8 cellular contexts compared by ENCODE assay signal in genomic region chr1:148334339-148335130, GRCh38.
A peak's percentile ranks its signal among the peaks of the same experiment; 100 is the strongest.
DNase-seq lines count a peak whose midpoint lies in the region; ATAC-seq and TF ChIP-seq lines count a peak whose summit lies in the region.

No MANE protein-coding gene starts in this region.

- TF ChIP-seq CTCF in WI38 (IDR thresholded peaks at IDR 0.05; ENCODE audit: low read depth, low read length): no peak
- no peak for TF ChIP-seq CTCF in cardiac fibroblast (IDR thresholded peaks at IDR 0.05; ENCODE audit: low read depth, low read length)

- H3K4me3 ChIP-seq in WI38 (ENCODE audit: low read depth, low read length): peak overlapping the region; percentile 55
- peak overlapping the region; percentile 56 to 57 for H3K4me3 ChIP-seq in cardiac fibroblast (replicated peaks in 1 of 2; ENCODE audit: low read depth in 2 of 2, low read length in 2 of 2)

- DNase-seq in NCI-H2107 treated with DMSO at 0.1 percent for 48 hours (lab: John Stamatoyannopoulos, UW; ENCODE audit: unreplicated experiment): peak; percentile 72
- peak; percentile 85 to 95 for DNase-seq in cardiac fibroblast (ENCODE audit: low read depth in 2 of 2)
- DNase-seq in islet precursor cell: peak; percentile 97
- DNase-seq in stimulated activated CD4-positive, alpha-beta T cell treated with anti-CD3 and anti-CD28 coated beads, Interleukin-12 subunit alpha, Interleukin-12 subunit beta, amount 100 ng/mL, for 4 hours: peak; percentile 71
- no peak for DNase-seq in epidermal melanocyte (ENCODE audit: insufficient read length, low spot score)

- ATAC-seq in GM18511 (IDR thresholded peaks at IDR 0.05; ENCODE audit: unreplicated experiment): peak; percentile 83
- ATAC-seq in HG03025 (IDR thresholded peaks at IDR 0.05; ENCODE audit: low FRiP score, unreplicated experiment): peak; percentile 61
